8 cellular contexts compared by ENCODE assay signal in the genomic region with DNA sequence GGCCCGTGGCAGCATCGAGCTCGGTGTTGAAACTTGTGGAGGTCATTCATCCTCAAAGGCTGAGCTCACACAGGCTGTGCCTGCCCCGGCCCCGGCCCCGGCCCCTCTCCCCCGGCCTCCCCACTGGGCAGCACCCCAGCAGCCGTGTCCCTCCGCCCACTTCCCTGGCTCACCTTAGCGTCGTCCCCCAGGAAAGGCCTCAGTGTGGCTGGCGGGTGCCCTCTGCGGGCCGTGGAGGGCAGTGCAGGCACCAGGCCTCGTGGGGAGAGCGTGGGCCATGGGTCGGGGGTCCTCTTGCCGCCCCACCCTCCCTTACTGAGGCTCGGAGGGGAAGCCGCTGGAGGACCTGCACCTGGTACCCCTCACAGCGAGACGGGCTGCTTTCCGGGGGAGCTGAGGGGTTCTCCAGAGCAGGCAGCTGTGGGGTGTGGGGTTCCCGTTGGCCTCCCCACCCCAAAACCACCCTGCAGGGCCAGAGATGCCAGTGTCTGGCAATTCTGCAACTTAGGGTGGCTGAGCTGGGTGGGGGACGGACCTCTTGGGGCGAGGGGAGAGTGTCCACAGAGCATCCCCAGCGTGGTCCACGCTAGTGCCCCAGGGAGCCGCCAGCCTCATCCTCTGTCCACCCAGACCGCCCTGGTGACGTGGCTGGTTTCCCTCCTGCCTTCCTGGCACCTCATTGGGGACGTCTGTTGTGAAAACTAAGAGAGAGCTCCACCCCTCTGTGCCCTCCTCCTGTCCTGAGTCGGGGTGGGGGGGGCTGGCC. TPM values are rescaled to one million over a fixed set of nuclear protein-coding genes. Genes with fewer than 3 reads are reported as not detected.
DNase-seq lines count a peak whose midpoint lies in the region; ATAC-seq and TF ChIP-seq lines count a peak whose summit lies in the region.

No MANE protein-coding gene starts in this region.

- TF ChIP-seq CTCF in HCT116 (IDR thresholded peaks at IDR 0.05 in 2 of 3, conservative IDR thresholded peaks at IDR 0.05 in 1 of 3; ENCODE audit: borderline replicate concordance in 1 of 3, insufficient read depth in 1 of 3, low read depth in 2 of 3, low read length in 2 of 3) (peak; percentile 51 to 70 (median 57); a peak in 5 of 6 replicates), adrenal gland (IDR thresholded peaks at IDR 0.05) (peak; percentile 55 to 90 (median 79)), hepatocyte (IDR thresholded peaks at IDR 0.05; ENCODE audit: poor library complexity) (peak; percentile 82)

- H3K9me2 ChIP-seq in HCT116 (ENCODE audit: insufficient read depth): no peaks in the 10 kb centered on the region
- H3K9me2 ChIP-seq in hepatocyte (replicated peaks; ENCODE audit: insufficient read depth): no peaks in the 10 kb centered on the region

- H3K9me3 ChIP-seq in HCT116 (ENCODE audit: control insufficient read depth in 1 of 2, insufficient read depth in 1 of 2, low read depth in 1 of 2, low read length in 2 of 2) (no peaks in the 10 kb centered on the region), adrenal gland (replicated peaks in 1 of 3) (no peaks in the 10 kb centered on the region), hepatocyte (ENCODE audit: low read depth) (no peaks in the 10 kb centered on the region)

- CTCF ChIA-PET in HCT116 (lab: Charles Lee): interaction anchor here (1.0 to 1.5 kb wide), 3 partner anchors 41 to 257 kb away, joined by 3 read pairs; no protein-coding TSS in a partner anchor

- H3K27ac ChIP-seq in HCT116 (ENCODE audit: low read depth, low read length) (no peak overlapping the region), adrenal gland (no peak overlapping the region), hepatocyte (no peak overlapping the region)

- in situ Hi-C loops in SK-MEL-5 (cut with HindIII; ENCODE audit: low pct_unique_long_range_greater_than_20kb, low sequenced_read_pairs): no loop called here

- WGBS in adrenal gland, 4 donors: 26 to 51% (median 36%) methylated on average over 6 to 33 of the region's 33 CpGs
- WGBS in hepatocyte (ENCODE audit: low lambda C conversion rate, missing lambda C conversion rate): 45% methylated on average over 21 of the region's 33 CpGs

- H3K79me2 ChIP-seq in HCT116 (ENCODE audit: insufficient read depth, low read length) (no peaks in the 10 kb centered on the region), hepatocyte (no peaks in the 10 kb centered on the region)

- no peaks in the 10 kb centered on the region for H4K20me1 ChIP-seq in HCT116 (ENCODE audit: insufficient read depth)
- no peaks in the 10 kb centered on the region for H4K20me1 ChIP-seq in hepatocyte (ENCODE audit: insufficient read depth, poor library complexity, severe bottlenecking)

- H3K27me3 ChIP-seq in HCT116 (ENCODE audit: insufficient read depth, low read length) (no peaks in the 10 kb centered on the region), adrenal gland (no peaks in the 10 kb centered on the region), hepatocyte (no peaks in the 10 kb centered on the region)

- ATAC-seq in HCT116: peak; percentile 95
- no peak for ATAC-seq in HG03469 (IDR thresholded peaks at IDR 0.05; ENCODE audit: unreplicated experiment)

- H2AFZ ChIP-seq in HCT116 (ENCODE audit: low read depth, low read length, poor library complexity, severe bottlenecking) (no peak overlapping the region), hepatocyte (no peak overlapping the region)

- H3K4me3 ChIP-seq in HCT116 (replicated peaks in 1 of 2; ENCODE audit: low read depth in 1 of 2, low read length in 2 of 2): no peak overlapping the region
- no peak overlapping the region for H3K4me3 ChIP-seq in adrenal gland
- H3K4me3 ChIP-seq in hepatocyte: no peak overlapping the region

- H3K36me3 ChIP-seq in HCT116 (ENCODE audit: control insufficient read depth in 1 of 2, insufficient read depth in 2 of 2, low read length in 2 of 2) (no peaks in the 10 kb centered on the region), adrenal gland (replicated peaks in 1 of 2) (no peaks in the 10 kb centered on the region), hepatocyte (replicated peaks; ENCODE audit: insufficient read depth, low read depth) (no peaks in the 10 kb centered on the region)

- TF ChIP-seq RAD21 in HCT116 (IDR thresholded peaks at IDR 0.05; ENCODE audit: low read depth): peak; percentile 75

- no peak for TF ChIP-seq POLR2A in HCT116 (IDR thresholded peaks at IDR 0.05; ENCODE audit: borderline replicate concordance, extremely low read depth, insufficient read depth, insufficient read length)
- TF ChIP-seq POLR2A in adrenal gland (IDR thresholded peaks at IDR 0.05): no peak

- DNase-seq in ELF-1 (ENCODE audit: low read depth, low spot score) (peak; percentile 40), HCT116 (ENCODE audit: low read depth, low spot score) (no peak), SK-MEL-5 (ENCODE audit: low read depth, low spot score) (peak; percentile 27), adrenal gland (peak; percentile 25 to 64 (median 48)), hepatocyte (ENCODE audit: low spot score) (peak; percentile 73), NCI-H526 treated with DMSO at 0.1 percent for 48 hours (lab: John Stamatoyannopoulos, UW) (no peak)
- peak; percentile 26 to 42 for DNase-seq in stimulated activated CD4-positive, alpha-beta T cell treated with anti-CD3 and anti-CD28 coated beads, Interleukin-15, amount 100 ng/mL, for 1 hour (ENCODE audit: low read depth in 1 of 2, low spot score in 1 of 2)

- H3K4me2 ChIP-seq in HCT116 (ENCODE audit: low read length): peak overlapping the region; percentile 28; the same call in 1 of the 2 replicates
- no peak overlapping the region for H3K4me2 ChIP-seq in hepatocyte

- intact Hi-C loops in HCT116 (cut with micrococcal nuclease) (loop anchor here (1.0 kb wide), 1 partner anchor 119 kb away; no protein-coding TSS in a partner anchor), adrenal gland (cut with DNase I) (loop anchor here (5.0 to 10.0 kb wide), 3 partner anchors 108 to 255 kb away; no protein-coding TSS in a partner anchor)

- H3K9ac ChIP-seq in HCT116 (ENCODE audit: low read length): no peak overlapping the region

- RAD21 ChIA-PET in HCT116 (lab: Charles Lee; ENCODE audit: low non-redundant PET in 1 of 2, low total read pairs in 2 of 2, uncharacterized antibody in 2 of 2, unreplicated experiment in 2 of 2): no interaction called here

- BruUV-seq in HCT116 (replicated peaks; lab: Mats Ljungman, UMichigan): no TSS peak

- POLR2A ChIA-PET in HCT116 (lab: Charles Lee): no interaction called here

- H3K4me1 ChIP-seq in HCT116 (ENCODE audit: control insufficient read depth in 1 of 2, insufficient read depth in 2 of 2, low read length in 2 of 2): peaks cover 0 to 3% of the 10 kb centered on the region in 2 experiments; a peak in 1 of 4 replicates
- no peaks in the 10 kb centered on the region for H3K4me1 ChIP-seq in adrenal gland (replicated peaks in 1 of 2)
- H3K4me1 ChIP-seq in hepatocyte (ENCODE audit: insufficient read depth): no peaks in the 10 kb centered on the region

TF ChIP-seq in HCT116, 20 proteins besides CTCF, POLR2A, EP300 and RAD21 (continues in another document):
- TF ChIP-seq ZNF274 (IDR thresholded peaks at IDR 0.05; ENCODE audit: low read depth, low read length): no peak
- TF ChIP-seq CEBPB (IDR thresholded peaks at IDR 0.05; ENCODE audit: low read depth): no peak
- TF ChIP-seq JUND (IDR thresholded peaks at IDR 0.05): no peak
- no peak for TF ChIP-seq EZH2 (IDR thresholded peaks at IDR 0.05)
- TF ChIP-seq REST (IDR thresholded peaks at IDR 0.05; ENCODE audit: low read depth): no peak

RNA-seq across cellular contexts. Expression of gene DPYSL4, which starts 44.2 kb away (rescaled TPM):
- total RNA-seq in HCT116 (2021; ENCODE audit: unreplicated experiment) (5.4 TPM), adrenal gland (1 to 10 TPM in 7 of 8 donors, under 1 TPM in 1; 0.42 to 5.6 (median 3.2) TPM), hepatocyte (2.8 and 4.1 TPM in 2 replicates)
- polyA plus RNA-seq in HCT116 (2012): 9.7 and 10.0 TPM in 2 replicates
- total RNA-seq in SK-MEL-5 (2014; rRNA removed; shearing (Covaris generic)): 2.5 and 2.7 TPM in 2 replicates
- polyA plus RNA-seq in SK-MEL-5 (2015; cell fraction: cytosol; rRNA removed): 3.0 and 5.5 TPM in 2 replicates
- 5.4 and 7.1 TPM in 2 replicates for polyA plus RNA-seq in SK-MEL-5 (2015; cell fraction: nucleus; rRNA removed)
- polyA plus RNA-seq in adrenal gland (1 to 10 TPM in 2 of 3 donors, under 1 TPM in 1; 0.99 to 7.6 (median 5.7) TPM), hepatocyte (1.8 and 2.1 TPM in 2 replicates)

Comparison
In these comparisons a context has a peak if more than half of its experiments do, and no peak if none do; other contexts are left out.
1. DNase-seq: peak in ELF-1 (single experiment), SK-MEL-5 (single experiment), adrenal gland (7 of 7), hepatocyte (single experiment) and stimulated activated CD4-positive, alpha-beta T cell treated with anti-CD3 and anti-CD28 coated beads, Interleukin-15, amount 100 ng/mL, for 1 hour (2 of 2); none in HCT116 (single experiment) and NCI-H526 treated with DMSO at 0.1 percent for 48 hours (single experiment).
2. Peak in every context shown above with its lines, with median percentiles within 50 percentile points of each other: CTCF ChIP-seq.